ENCODE assay signal across 1 cellular context in the genomic region with DNA sequence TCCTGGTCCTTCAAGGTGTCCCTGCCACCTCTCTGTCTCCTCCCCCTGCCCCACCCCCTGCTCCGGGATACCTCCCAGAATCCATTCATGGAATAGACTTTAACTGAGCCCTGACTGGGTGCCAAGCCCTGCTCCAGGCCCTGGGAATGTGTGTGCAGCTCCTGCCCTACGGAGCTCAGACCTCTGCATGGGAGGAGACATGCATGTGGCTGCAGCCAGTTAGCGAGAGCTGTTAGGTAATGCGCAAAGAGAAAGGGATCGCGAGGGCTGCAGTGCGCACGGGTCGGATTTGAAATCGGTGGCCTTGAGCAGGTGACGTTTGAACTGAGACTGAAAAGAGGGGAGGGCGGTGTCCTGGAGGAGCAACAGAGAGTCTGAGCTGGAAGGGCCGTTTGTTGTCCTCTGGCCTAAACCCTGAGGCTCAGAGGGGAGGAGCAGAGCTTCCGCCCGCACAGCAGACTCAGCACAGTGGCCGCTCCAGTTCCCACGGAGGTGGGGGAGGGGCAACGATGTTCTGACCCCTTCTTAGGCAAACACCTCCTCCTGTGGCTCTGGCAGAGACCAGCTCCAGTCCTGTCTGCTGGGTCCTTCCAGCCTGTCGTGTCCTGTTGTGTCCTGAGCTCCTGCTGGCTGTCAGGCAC.
TF ChIP-seq lines count a peak whose summit lies in the region.

No MANE protein-coding gene starts in this region.

TF ChIP-seq in HepG2, 621 proteins besides CTCF, POLR2A, EP300 and RAD21 (continued from another document and continues in another):
- TF ChIP-seq, protein P1, sequence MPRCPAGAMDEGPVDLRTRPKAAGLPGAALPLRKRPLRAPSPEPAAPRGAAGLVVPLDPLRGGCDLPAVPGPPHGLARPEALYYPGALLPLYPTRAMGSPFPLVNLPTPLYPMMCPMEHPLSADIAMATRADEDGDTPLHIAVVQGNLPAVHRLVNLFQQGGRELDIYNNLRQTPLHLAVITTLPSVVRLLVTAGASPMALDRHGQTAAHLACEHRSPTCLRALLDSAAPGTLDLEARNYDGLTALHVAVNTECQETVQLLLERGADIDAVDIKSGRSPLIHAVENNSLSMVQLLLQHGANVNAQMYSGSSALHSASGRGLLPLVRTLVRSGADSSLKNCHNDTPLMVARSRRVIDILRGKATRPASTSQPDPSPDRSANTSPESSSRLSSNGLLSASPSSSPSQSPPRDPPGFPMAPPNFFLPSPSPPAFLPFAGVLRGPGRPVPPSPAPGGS (CRISPR knock-in tag; IDR thresholded peaks at IDR 0.05) = no peak; the same call in 1 of the 2 replicates
- TF ChIP-seq, protein P2, sequence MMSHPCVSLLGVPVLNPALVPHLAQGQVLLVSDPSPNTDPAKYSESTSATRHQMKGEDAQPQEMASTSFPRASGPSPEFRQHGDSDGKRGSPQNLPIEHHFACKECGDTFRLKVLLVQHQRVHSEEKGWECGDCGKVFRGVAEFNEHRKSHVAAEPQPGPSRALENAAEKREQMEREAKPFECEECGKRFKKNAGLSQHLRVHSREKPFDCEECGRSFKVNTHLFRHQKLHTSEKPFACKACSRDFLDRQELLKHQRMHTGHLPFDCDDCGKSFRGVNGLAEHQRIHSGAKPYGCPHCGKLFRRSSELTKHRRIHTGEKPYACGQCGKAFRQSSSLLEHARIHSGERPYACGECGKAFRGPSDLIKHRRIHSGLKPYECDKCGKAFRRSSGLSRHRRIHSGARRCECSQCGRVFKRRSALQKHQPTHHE (CRISPR knock-in tag; IDR thresholded peaks at IDR 0.05; ENCODE audit: borderline replicate concordance) = no peak
- TF ChIP-seq REXO4 (CRISPR knock-in tag; IDR thresholded peaks at IDR 0.05; ENCODE audit: borderline replicate concordance) (no peak), ZNF569 (CRISPR knock-in tag; IDR thresholded peaks at IDR 0.05; ENCODE audit: borderline replicate concordance) (no peak), KMT2A (CRISPR knock-in tag; IDR thresholded peaks at IDR 0.05) (no peak; the same call in 1 of the 2 replicates), MBNL3 (CRISPR knock-in tag; conservative IDR thresholded peaks at IDR 0.05) (no peak), ZNF772 (CRISPR knock-in tag; IDR thresholded peaks at IDR 0.05) (no peak), ASH2L (IDR thresholded peaks at IDR 0.05; ENCODE audit: insufficient read length, low read depth, low read length) (no peak), ZNF121 (CRISPR knock-in tag; IDR thresholded peaks at IDR 0.05) (no peak), HNRNPUL1 (IDR thresholded peaks at IDR 0.05; ENCODE audit: low read depth, low read length) (no peak), GABPA (IDR thresholded peaks at IDR 0.05; ENCODE audit: low read depth, low read length) (no peak), GABPA (CRISPR knock-in tag; IDR thresholded peaks at IDR 0.05; ENCODE audit: low read depth) (peak; percentile 49), ZNF780A (CRISPR knock-in tag; IDR thresholded peaks at IDR 0.05) (no peak), ZNF577 (CRISPR knock-in tag; IDR thresholded peaks at IDR 0.05; ENCODE audit: borderline replicate concordance, low read depth) (no peak), BORCS8-MEF2B (CRISPR knock-in tag; IDR thresholded peaks at IDR 0.05) (peak; percentile 51; the same call in 1 of the 2 replicates), ZNF17 (CRISPR knock-in tag; IDR thresholded peaks at IDR 0.05) (no peak), ZNF207 (IDR thresholded peaks at IDR 0.05; ENCODE audit: borderline replicate concordance) (no peak), TARDBP (CRISPR knock-in tag; IDR thresholded peaks at IDR 0.05) (peak; percentile 80), ZNF12 (CRISPR knock-in tag; IDR thresholded peaks at IDR 0.05) (no peak), ZNF747 (CRISPR knock-in tag; IDR thresholded peaks at IDR 0.05; ENCODE audit: borderline replicate concordance) (0 out of 2 replicates have a peak, but pooled peaks have one; percentile 33), HNRNPLL (IDR thresholded peaks at IDR 0.05; ENCODE audit: low read depth, low read length, poor library complexity, severe bottlenecking) (peak; percentile 75), MED13 (CRISPR knock-in tag; IDR thresholded peaks at IDR 0.05) (no peak), TMF1 (CRISPR knock-in tag; IDR thresholded peaks at IDR 0.05; ENCODE audit: low read depth) (0 out of 2 replicates have a peak, but pooled peaks have one; percentile 60), SRSF1 (optimal IDR thresholded peaks at IDR 0.05; ENCODE audit: low read depth, low read length) (no peak), ZFP82 (CRISPR knock-in tag; IDR thresholded peaks at IDR 0.05; ENCODE audit: borderline replicate concordance) (no peak), NFIB (CRISPR knock-in tag; IDR thresholded peaks at IDR 0.05; ENCODE audit: borderline replicate concordance) (no peak), DMAP1 (CRISPR knock-in tag; IDR thresholded peaks at IDR 0.05) (peak; percentile 39; the same call in 1 of the 2 replicates), ZNF354B (CRISPR knock-in tag; IDR thresholded peaks at IDR 0.05) (peak; percentile 69; the same call in 1 of the 2 replicates), CEBPG (CRISPR knock-in tag; IDR thresholded peaks at IDR 0.05) (peak; percentile 62)
- TF ChIP-seq, protein P3, sequence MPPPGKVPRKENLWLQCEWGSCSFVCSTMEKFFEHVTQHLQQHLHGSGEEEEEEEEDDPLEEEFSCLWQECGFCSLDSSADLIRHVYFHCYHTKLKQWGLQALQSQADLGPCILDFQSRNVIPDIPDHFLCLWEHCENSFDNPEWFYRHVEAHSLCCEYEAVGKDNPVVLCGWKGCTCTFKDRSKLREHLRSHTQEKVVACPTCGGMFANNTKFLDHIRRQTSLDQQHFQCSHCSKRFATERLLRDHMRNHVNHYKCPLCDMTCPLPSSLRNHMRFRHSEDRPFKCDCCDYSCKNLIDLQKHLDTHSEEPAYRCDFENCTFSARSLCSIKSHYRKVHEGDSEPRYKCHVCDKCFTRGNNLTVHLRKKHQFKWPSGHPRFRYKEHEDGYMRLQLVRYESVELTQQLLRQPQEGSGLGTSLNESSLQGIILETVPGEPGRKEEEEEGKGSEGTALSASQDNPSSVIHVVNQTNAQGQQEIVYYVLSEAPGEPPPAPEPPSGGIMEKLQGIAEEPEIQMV (CRISPR knock-in tag; IDR thresholded peaks at IDR 0.05; ENCODE audit: low read depth) = no peak
- TF ChIP-seq, protein P4, sequence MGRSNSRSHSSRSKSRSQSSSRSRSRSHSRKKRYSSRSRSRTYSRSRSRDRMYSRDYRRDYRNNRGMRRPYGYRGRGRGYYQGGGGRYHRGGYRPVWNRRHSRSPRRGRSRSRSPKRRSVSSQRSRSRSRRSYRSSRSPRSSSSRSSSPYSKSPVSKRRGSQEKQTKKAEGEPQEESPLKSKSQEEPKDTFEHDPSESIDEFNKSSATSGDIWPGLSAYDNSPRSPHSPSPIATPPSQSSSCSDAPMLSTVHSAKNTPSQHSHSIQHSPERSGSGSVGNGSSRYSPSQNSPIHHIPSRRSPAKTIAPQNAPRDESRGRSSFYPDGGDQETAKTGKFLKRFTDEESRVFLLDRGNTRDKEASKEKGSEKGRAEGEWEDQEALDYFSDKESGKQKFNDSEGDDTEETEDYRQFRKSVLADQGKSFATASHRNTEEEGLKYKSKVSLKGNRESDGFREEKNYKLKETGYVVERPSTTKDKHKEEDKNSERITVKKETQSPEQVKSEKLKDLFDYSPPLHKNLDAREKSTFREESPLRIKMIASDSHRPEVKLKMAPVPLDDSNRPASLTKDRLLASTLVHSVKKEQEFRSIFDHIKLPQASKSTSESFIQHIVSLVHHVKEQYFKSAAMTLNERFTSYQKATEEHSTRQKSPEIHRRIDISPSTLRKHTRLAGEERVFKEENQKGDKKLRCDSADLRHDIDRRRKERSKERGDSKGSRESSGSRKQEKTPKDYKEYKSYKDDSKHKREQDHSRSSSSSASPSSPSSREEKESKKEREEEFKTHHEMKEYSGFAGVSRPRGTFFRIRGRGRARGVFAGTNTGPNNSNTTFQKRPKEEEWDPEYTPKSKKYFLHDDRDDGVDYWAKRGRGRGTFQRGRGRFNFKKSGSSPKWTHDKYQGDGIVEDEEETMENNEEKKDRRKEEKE (IDR thresholded peaks at IDR 0.05) = no peak
- TF ChIP-seq, protein P5, sequence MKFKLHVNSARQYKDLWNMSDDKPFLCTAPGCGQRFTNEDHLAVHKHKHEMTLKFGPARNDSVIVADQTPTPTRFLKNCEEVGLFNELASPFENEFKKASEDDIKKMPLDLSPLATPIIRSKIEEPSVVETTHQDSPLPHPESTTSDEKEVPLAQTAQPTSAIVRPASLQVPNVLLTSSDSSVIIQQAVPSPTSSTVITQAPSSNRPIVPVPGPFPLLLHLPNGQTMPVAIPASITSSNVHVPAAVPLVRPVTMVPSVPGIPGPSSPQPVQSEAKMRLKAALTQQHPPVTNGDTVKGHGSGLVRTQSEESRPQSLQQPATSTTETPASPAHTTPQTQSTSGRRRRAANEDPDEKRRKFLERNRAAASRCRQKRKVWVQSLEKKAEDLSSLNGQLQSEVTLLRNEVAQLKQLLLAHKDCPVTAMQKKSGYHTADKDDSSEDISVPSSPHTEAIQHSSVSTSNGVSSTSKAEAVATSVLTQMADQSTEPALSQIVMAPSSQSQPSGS (CRISPR knock-in tag; IDR thresholded peaks at IDR 0.05) = no peak
- TF ChIP-seq, protein P6, sequence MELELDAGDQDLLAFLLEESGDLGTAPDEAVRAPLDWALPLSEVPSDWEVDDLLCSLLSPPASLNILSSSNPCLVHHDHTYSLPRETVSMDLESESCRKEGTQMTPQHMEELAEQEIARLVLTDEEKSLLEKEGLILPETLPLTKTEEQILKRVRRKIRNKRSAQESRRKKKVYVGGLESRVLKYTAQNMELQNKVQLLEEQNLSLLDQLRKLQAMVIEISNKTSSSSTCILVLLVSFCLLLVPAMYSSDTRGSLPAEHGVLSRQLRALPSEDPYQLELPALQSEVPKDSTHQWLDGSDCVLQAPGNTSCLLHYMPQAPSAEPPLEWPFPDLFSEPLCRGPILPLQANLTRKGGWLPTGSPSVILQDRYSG (CRISPR knock-in tag; IDR thresholded peaks at IDR 0.05) = no peak
- TF ChIP-seq, protein P7, sequence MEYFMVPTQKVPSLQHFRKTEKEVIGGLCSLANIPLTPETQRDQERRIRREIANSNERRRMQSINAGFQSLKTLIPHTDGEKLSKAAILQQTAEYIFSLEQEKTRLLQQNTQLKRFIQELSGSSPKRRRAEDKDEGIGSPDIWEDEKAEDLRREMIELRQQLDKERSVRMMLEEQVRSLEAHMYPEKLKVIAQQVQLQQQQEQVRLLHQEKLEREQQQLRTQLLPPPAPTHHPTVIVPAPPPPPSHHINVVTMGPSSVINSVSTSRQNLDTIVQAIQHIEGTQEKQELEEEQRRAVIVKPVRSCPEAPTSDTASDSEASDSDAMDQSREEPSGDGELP (IDR thresholded peaks at IDR 0.05; ENCODE audit: borderline replicate concordance, low read depth) = 0 out of 2 replicates have a peak, but pooled peaks have one; percentile 9
- TF ChIP-seq, protein P8, sequence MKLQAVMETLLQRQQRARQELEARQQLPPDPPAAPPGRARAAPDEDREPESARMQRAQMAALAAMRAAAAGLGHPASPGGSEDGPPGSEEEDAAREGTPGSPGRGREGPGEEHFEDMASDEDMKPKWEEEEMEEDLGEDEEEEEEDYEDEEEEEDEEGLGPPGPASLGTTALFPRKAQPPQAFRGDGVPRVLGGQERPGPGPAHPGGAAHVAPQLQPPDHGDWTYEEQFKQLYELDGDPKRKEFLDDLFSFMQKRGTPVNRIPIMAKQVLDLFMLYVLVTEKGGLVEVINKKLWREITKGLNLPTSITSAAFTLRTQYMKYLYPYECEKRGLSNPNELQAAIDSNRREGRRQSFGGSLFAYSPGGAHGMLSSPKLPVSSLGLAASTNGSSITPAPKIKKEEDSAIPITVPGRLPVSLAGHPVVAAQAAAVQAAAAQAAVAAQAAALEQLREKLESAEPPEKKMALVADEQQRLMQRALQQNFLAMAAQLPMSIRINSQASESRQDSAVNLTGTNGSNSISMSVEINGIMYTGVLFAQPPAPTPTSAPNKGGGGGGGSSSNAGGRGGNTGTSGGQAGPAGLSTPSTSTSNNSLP (IDR thresholded peaks at IDR 0.05; ENCODE audit: low read depth, low read length) = no peak
- TF ChIP-seq, protein P9, sequence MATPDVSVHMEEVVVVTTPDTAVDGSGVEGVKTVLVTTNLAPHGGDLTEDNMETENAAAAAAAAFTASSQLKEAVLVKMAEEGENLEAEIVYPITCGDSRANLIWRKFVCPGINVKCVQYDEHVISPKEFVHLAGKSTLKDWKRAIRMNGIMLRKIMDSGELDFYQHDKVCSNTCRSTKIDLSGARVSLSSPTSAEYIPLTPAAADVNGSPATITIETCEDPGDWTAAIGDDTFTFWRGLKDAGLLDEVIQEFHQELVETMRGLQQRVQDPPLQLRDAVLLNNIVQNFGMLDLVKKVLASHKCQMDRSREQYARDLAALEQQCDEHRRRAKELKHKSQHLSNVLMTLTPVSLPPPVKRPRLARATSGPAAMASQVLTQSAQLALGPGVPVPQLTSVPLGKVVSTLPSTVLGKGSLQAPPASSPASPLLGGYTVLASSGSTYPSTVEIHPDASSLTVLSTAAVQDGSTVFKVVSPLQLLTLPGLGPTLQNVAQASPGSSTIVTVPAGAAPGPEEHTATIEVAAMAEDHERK (CRISPR knock-in tag; IDR thresholded peaks at IDR 0.05; ENCODE audit: low read depth) = no peak
- TF ChIP-seq, protein P10, sequence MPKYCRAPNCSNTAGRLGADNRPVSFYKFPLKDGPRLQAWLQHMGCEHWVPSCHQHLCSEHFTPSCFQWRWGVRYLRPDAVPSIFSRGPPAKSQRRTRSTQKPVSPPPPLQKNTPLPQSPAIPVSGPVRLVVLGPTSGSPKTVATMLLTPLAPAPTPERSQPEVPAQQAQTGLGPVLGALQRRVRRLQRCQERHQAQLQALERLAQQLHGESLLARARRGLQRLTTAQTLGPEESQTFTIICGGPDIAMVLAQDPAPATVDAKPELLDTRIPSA (CRISPR knock-in tag; IDR thresholded peaks at IDR 0.05; ENCODE audit: borderline replicate concordance) = no peak
- TF ChIP-seq, protein P11, sequence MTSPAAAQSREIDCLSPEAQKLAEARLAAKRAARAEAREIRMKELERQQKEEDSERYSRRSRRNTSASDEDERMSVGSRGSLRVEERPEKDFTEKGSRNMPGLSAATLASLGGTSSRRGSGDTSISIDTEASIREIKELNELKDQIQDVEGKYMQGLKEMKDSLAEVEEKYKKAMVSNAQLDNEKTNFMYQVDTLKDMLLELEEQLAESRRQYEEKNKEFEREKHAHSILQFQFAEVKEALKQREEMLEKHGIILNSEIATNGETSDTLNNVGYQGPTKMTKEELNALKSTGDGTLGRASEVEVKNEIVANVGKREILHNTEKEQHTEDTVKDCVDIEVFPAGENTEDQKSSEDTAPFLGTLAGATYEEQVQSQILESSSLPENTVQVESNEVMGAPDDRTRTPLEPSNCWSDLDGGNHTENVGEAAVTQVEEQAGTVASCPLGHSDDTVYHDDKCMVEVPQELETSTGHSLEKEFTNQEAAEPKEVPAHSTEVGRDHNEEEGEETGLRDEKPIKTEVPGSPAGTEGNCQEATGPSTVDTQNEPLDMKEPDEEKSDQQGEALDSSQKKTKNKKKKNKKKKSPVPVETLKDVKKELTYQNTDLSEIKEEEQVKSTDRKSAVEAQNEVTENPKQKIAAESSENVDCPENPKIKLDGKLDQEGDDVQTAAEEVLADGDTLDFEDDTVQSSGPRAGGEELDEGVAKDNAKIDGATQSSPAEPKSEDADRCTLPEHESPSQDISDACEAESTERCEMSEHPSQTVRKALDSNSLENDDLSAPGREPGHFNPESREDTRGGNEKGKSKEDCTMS (CRISPR knock-in tag; conservative IDR thresholded peaks at IDR 0.05) = no peak
- TF ChIP-seq, protein P12, sequence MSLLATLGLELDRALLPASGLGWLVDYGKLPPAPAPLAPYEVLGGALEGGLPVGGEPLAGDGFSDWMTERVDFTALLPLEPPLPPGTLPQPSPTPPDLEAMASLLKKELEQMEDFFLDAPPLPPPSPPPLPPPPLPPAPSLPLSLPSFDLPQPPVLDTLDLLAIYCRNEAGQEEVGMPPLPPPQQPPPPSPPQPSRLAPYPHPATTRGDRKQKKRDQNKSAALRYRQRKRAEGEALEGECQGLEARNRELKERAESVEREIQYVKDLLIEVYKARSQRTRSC (CRISPR knock-in tag; IDR thresholded peaks at IDR 0.05; ENCODE audit: low read depth) = no peak
- TF ChIP-seq, protein P13, sequence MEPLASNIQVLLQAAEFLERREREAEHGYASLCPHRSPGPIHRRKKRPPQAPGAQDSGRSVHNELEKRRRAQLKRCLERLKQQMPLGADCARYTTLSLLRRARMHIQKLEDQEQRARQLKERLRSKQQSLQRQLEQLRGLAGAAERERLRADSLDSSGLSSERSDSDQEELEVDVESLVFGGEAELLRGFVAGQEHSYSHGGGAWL (CRISPR knock-in tag; IDR thresholded peaks at IDR 0.05) = no peak
